In genomic region chr11:58893899-58894298, GRCh38 we compare ENCODE assay signal across 8 cellular contexts. TPM values are rescaled to one million over a fixed set of nuclear protein-coding genes. Genes with fewer than 3 reads are reported as not detected.
"Had no signal": no experiment of that assay in that cellular context is flagged by ENCODE, and none has a peak within 500 bp of the region (broad histone marks: within the 10 kb centered on the region; RNA-seq: fewer than 3 reads in every experiment).

No MANE protein-coding gene starts in this region.

- H2AFZ ChIP-seq: GM23248 had no signal

- H3K27ac ChIP-seq: GM23248, HL-60, KMS-11 had no signal

- H3K4me1 Mint-ChIP-seq: IgD-negative memory B cell had no signal

- ATAC-seq: HepG2 had no signal

- H3K4me2 ChIP-seq: KMS-11 had no signal

- H3K27ac Mint-ChIP-seq: IgD-negative memory B cell had no signal

- H3K4me3 ChIP-seq: GM23248 had no signal

- H3K9me3 Mint-ChIP-seq: IgD-negative memory B cell had no signal

- DNase-seq: GM23248, H7, HCEC 1CT, KBM-7 had no signal

- H3K4me3 Mint-ChIP-seq: IgD-negative memory B cell had no signal

RNA-seq across cellular contexts. Expression of gene GLYATL1, which starts 45.4 kb away (rescaled TPM):
- total RNA-seq: GM23248, HepG2 had no signal
- polyA plus RNA-seq: IgD-negative memory B cell had no signal

RNA-seq across cellular contexts. Expression of gene GLYATL2, which starts 49.4 kb away (rescaled TPM):
- total RNA-seq: H7, HepG2 had no signal
- polyA plus RNA-seq: HepG2, IgD-negative memory B cell had no signal
